ENCODE assay signal across 10 cellular contexts in the genomic region with DNA sequence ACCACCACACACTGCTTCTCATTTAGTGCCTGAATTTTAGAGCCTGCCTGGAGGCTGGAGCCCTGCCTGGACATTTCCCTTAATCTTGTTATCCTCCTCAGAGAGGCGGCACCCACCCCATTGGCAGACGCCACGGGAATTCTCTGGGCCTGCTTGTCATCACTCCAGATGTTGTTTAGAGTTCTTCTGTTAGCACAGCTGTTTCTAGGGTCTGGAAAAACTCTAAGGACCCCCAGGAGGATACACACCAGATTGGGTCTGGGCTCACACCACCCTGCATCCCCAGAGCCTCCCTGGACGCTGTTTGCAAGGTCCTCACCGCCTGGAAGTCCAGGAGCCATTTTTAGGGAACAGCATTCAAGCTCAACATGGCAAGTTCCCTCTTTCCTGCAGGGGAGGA. TPM values are rescaled to one million over a fixed set of nuclear protein-coding genes. Genes with fewer than 3 reads are reported as not detected.
DNase-seq lines count a peak whose midpoint lies in the region; FAIRE-seq and TF ChIP-seq lines count a peak whose summit lies in the region.
"Had no signal": no experiment of that assay in that cellular context is flagged by ENCODE, and none has a peak within 500 bp of the region (broad histone marks: within the 10 kb centered on the region; RNA-seq: fewer than 3 reads in every experiment).

No MANE protein-coding gene starts in this region.

- no peak overlapping the region for H3K23ac ChIP-seq in trophoblast cell (ENCODE audit: low read length)

- H2BK5ac ChIP-seq in trophoblast cell (ENCODE audit: low read depth, low read length, poor library complexity), result no peak overlapping the region

- no peaks in the 10 kb centered on the region for H4K20me1 ChIP-seq in fibroblast of lung (ENCODE audit: control insufficient read depth, extremely low read depth, insufficient read depth, low read length)

- peak overlapping the region; percentile 85 for H2AFZ ChIP-seq in fibroblast of lung (ENCODE audit: low read length)
- H2AFZ ChIP-seq in trophoblast cell (ENCODE audit: insufficient read depth, low read length, poor library complexity), result no peak overlapping the region

- H3K9me3 ChIP-seq in fibroblast of lung (ENCODE audit: control insufficient read depth, insufficient read depth, low read depth, low read length), result no peaks in the 10 kb centered on the region
- peaks cover 2% of the 10 kb centered on the region for H3K9me3 ChIP-seq in trophoblast cell (ENCODE audit: insufficient read depth, low read depth, low read length)

- no peak overlapping the region for H2BK120ac ChIP-seq in trophoblast cell (ENCODE audit: insufficient read depth, low read length, poor library complexity)

- no peaks in the 10 kb centered on the region for H3K79me2 ChIP-seq in fibroblast of lung (ENCODE audit: control insufficient read depth, insufficient read depth, low read length)
- H3K79me2 ChIP-seq in trophoblast cell (ENCODE audit: control insufficient read depth, insufficient read depth, low read length, poor library complexity), result peaks cover 2% of the 10 kb centered on the region

- no peaks in the 10 kb centered on the region for H3K9me3 Mint-ChIP-seq in CD14-positive monocyte

- H3K14ac ChIP-seq in trophoblast cell (ENCODE audit: low read length), result peak overlapping the region; percentile 6

- H3K27me3 Mint-ChIP-seq in CD14-positive monocyte (ENCODE audit: low read depth in 3 of 3), result peaks cover 0 to 7% (median 2%) of the 10 kb centered on the region in 3 donors

- peak overlapping the region; percentile 93 to 98 (median 95) for H3K27ac Mint-ChIP-seq in CD14-positive monocyte

- no peak overlapping the region for H4K8ac ChIP-seq in trophoblast cell (ENCODE audit: low read depth, low read length)

- H3K4me1 Mint-ChIP-seq in CD14-positive monocyte, result peaks cover 65% of the 10 kb centered on the region

- H3K4me3 ChIP-seq in fibroblast of lung (replicated peaks in 1 of 4; ENCODE audit: control extremely low read depth in 1 of 4, insufficient read depth in 1 of 4, low read depth in 3 of 4, low read length in 4 of 4) (peak overlapping the region; percentile 40 to 82 (median 61)), trophoblast cell (ENCODE audit: low read depth, low read length) (no peak overlapping the region)

- H3K36me3 ChIP-seq in fibroblast of lung (ENCODE audit: control insufficient read depth, insufficient read depth, low read length) (peaks cover under 1% of the 10 kb centered on the region), trophoblast cell (ENCODE audit: control insufficient read depth in 1 of 2, insufficient read depth in 2 of 2, low read length in 2 of 2) (no peaks in the 10 kb centered on the region)

- H3K79me1 ChIP-seq in trophoblast cell (ENCODE audit: low read length), result peaks cover 20% of the 10 kb centered on the region

- no peak overlapping the region for H2AK5ac ChIP-seq in trophoblast cell (ENCODE audit: low read length)

- H3K27ac ChIP-seq in fibroblast of lung (ENCODE audit: insufficient read depth, low read length), result peak overlapping the region; percentile 92
- H3K27ac ChIP-seq in trophoblast cell (ENCODE audit: low read depth, low read length), result no peak overlapping the region

- TF ChIP-seq CTCF in CD14-positive monocyte (IDR thresholded peaks at IDR 0.05), result no peak
- TF ChIP-seq CTCF in fibroblast of lung (conservative IDR thresholded peaks at IDR 0.05 in 1 of 2, IDR thresholded peaks at IDR 0.05 in 1 of 2; ENCODE audit: low read depth in 1 of 2, low read length in 2 of 2), result no peak

- intact Hi-C loops in CD14-positive monocyte (cut with micrococcal nuclease), result no loop called here

- no CpG with 5 or more reads among the region's 5 CpGs for WGBS in trophoblast cell (ENCODE audit: extremely low coverage, insufficient coverage, insufficient read length)

- H4K12ac ChIP-seq in trophoblast cell (ENCODE audit: low read depth, low read length), result no peak overlapping the region

- H2BK12ac ChIP-seq in trophoblast cell (ENCODE audit: low read length), result no peak overlapping the region

- H3K36me3 Mint-ChIP-seq in CD14-positive monocyte, result peaks cover 26 to 28% of the 10 kb centered on the region in 2 donors

- peak overlapping the region; percentile 93 for H3K4me2 ChIP-seq in fibroblast of lung (ENCODE audit: extremely low read depth, insufficient read depth, low read length)
- H3K4me2 ChIP-seq in trophoblast cell (ENCODE audit: low read length), result no peak overlapping the region

- no peak overlapping the region for H3K4ac ChIP-seq in trophoblast cell (ENCODE audit: low read depth, low read length)

- H3K9ac ChIP-seq in fibroblast of lung (ENCODE audit: insufficient read depth, low read length) (peak overlapping the region; percentile 72), trophoblast cell (ENCODE audit: low read length) (no peak overlapping the region)

- peak overlapping the region; percentile 20 for H4K91ac ChIP-seq in trophoblast cell (ENCODE audit: low read depth, low read length)

- no peaks in the 10 kb centered on the region for H3K27me3 ChIP-seq in fibroblast of lung (ENCODE audit: control insufficient read depth, insufficient read depth, low read length)
- H3K27me3 ChIP-seq in trophoblast cell (ENCODE audit: insufficient read depth, low read length), result peaks cover 3% of the 10 kb centered on the region

- H3K18ac ChIP-seq in trophoblast cell (ENCODE audit: low read length), result no peak overlapping the region

- H3K4me3 Mint-ChIP-seq in CD14-positive monocyte, result peak overlapping the region; percentile 100

- peaks cover 27% of the 10 kb centered on the region for H3K4me1 ChIP-seq in fibroblast of lung (ENCODE audit: control insufficient read depth, extremely low read depth, insufficient read depth, low read length)
- H3K4me1 ChIP-seq in trophoblast cell (ENCODE audit: control insufficient read depth in 1 of 2, insufficient read depth in 2 of 2, low read length in 2 of 2), result peaks cover 12 to 19% of the 10 kb centered on the region in 2 experiments

- DNase-seq in CD14-positive monocyte (ENCODE audit: low spot score) (no peak), OCI-M1 (lab: John Stamatoyannopoulos, UW) (peak; percentile 41), fibroblast of lung (ENCODE audit: low read depth in 2 of 2) (peak in 1 of 2 donors; percentile 34), trophoblast cell (no peak), A172 (ENCODE audit: low spot score) (no peak), GM19239 (ENCODE audit: insufficient read length, low spot score) (no peak), NCI-H2171 treated with DMSO at 0.1 percent for 48 hours (lab: John Stamatoyannopoulos, UW) (no peak)
- no peak for DNase-seq in NK-92 treated with Interleukin-12 subunit alpha and Interleukin-12 subunit beta, amount 100 ng/mL, for 24 hours (lab: John Stamatoyannopoulos, UW)
- DNase-seq: KG1 had no signal

- FAIRE-seq in GM19239 (lab: Jason Lieb, UNC), result no peak

RNA-seq across cellular contexts. Expression of a gene that starts 0.6 kb away (rescaled TPM):
- polyA plus RNA-seq in CD14-positive monocyte (10 to 100 TPM; 28.4 to 45.9 TPM), fibroblast of lung (3.2 and 3.5 TPM in 2 replicates)
- 57.5 and 98.9 TPM in 2 replicates for total RNA-seq in fibroblast of lung
- 10.1 and 11.9 TPM in 2 replicates for polyA plus RNA-seq in fibroblast of lung (2012)
- polyA minus RNA-seq in fibroblast of lung (ENCODE audit: low replicate concordance), result 41.4 and 41.9 TPM in 2 replicates
- polyA plus RNA-seq in trophoblast cell (2013), result 0.35 and 0.53 TPM in 2 replicates
- total RNA-seq in A172 (2014; rRNA removed; shearing (Covaris generic)), result not detected in 2 replicates
- polyA plus RNA-seq: neural cell had no signal

RNA-seq across cellular contexts. Expression of a gene that starts 20.7 kb away (rescaled TPM):
- polyA plus RNA-seq in CD14-positive monocyte, result not detected
- total RNA-seq in fibroblast of lung, result 0.51 and 0.66 TPM in 2 replicates
- 0.10 and 0.25 TPM in 2 replicates for polyA plus RNA-seq in fibroblast of lung
- 0.08 TPM in 1 of 2 replicates, not detected in the other for polyA plus RNA-seq in fibroblast of lung (2012)
- 2.0 TPM in 1 of 2 replicates, not detected in the other for polyA minus RNA-seq in fibroblast of lung (ENCODE audit: low replicate concordance)
- not detected in 2 replicates for polyA plus RNA-seq in trophoblast cell (2013)
- 0.31 TPM in 1 of 2 replicates, not detected in the other for total RNA-seq in A172 (2014; rRNA removed; shearing (Covaris generic))
- polyA plus RNA-seq: neural cell had no signal

RNA-seq across cellular contexts. Expression of a gene that starts 42.1 kb away (rescaled TPM):
- not detected for polyA plus RNA-seq in CD14-positive monocyte
- total RNA-seq in fibroblast of lung, result not detected in 2 replicates
- not detected in 2 replicates for polyA plus RNA-seq in fibroblast of lung
- not detected in 2 replicates for polyA plus RNA-seq in fibroblast of lung (2012)
- polyA minus RNA-seq in fibroblast of lung (ENCODE audit: low replicate concordance), result not detected in 2 replicates
- 3.4 TPM in 2 replicates for polyA plus RNA-seq in trophoblast cell (2013)
- 0.10 TPM in 1 of 2 replicates, not detected in the other for total RNA-seq in A172 (2014; rRNA removed; shearing (Covaris generic))
- polyA plus RNA-seq: neural cell had no signal

Comparison
In these comparisons a context has a peak if more than half of its experiments do, and no peak if none do; other contexts are left out.
1. RNA of a gene that starts 0.6 kb away (total RNA-seq): 57.5 to 98.9 TPM in fibroblast of lung; not detected in A172; every median in the first group is over 10 times any median in the second.